In the genomic region with DNA sequence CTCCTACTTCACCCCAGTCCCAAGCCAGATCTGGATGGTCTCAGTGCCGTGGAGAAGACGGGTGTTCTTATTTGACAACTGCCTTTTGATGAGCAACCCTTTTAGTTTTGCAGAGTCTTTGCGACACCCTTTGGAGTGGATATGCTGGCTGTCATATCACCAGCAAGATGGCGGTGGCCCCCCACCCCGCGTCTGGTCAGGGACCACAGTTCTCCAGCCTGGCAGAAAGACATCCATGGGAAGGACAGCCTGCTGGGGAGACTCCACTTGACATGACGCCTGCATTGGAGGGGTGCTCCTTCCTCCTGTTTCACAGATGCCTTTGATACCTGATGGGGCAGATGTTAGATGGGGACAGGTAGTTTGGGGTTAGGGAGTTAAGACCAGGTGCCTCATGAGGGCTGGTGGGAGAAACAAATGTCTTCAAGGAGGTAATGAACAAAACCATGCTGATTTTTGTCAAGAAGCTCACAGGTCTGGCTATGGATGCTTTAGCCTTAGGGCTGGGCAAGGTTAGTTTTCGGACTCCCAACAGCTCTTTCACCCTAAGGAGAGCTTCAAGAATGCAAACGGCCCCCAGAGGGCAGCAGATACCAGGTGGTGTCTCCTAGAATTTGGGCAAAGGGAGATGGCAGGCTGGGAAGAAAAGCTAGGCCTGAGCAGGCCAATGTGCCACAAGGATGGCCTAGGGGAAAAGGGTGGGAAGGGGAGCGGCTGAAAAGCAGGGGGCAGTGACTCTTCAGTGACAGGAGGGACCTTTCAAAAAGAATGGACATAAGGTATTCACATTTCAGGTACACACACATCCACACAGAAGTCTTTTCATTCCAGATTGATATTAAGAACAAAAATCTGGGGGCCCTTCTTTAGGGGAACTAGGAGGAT, we compare ENCODE assay signal across 8 cellular contexts.
A peak's percentile ranks its signal among the peaks of the same experiment; 100 is the strongest.
DNase-seq lines count a peak whose midpoint lies in the region; ATAC-seq lines count a peak whose summit lies in the region.

No MANE protein-coding gene starts in this region.

- no peak overlapping the region for H3K27ac ChIP-seq in right cardiac atrium (ENCODE audit: low read length)

- intact Hi-C loops in activated T-helper 1 cell treated with anti-CD3 and anti-CD28 coated beads, Interleukin-12 subunit alpha, Interleukin-12 subunit beta, Interleukin-2, Interleukin-4 antibody, amounts not matched to agents 30 ng/mL and 10 ng/mL and 1 ng/mL, durations not matched to agents 14 hours and 24 hours and 36 hours (cut with micrococcal nuclease), result loop anchor here (1.0 kb wide), 1 partner anchor 386 kb away; no protein-coding TSS in a partner anchor
- intact Hi-C loops in right cardiac atrium (cut with DNase I), result loop anchor here in 1 of 4 donors (10.0 kb wide), 1 partner anchor 386 kb away; no protein-coding TSS in a partner anchor

- H3K4me1 ChIP-seq in right cardiac atrium (ENCODE audit: control insufficient read depth, insufficient read depth, low read length), result no peaks in the 10 kb centered on the region

- peaks cover 14% of the 10 kb centered on the region for H3K4me1 Mint-ChIP-seq in activated T-helper 1 cell treated with anti-CD3 and anti-CD28 coated beads, Interleukin-12 subunit alpha, Interleukin-12 subunit beta, Interleukin-2, Interleukin-4 antibody, amounts not matched to agents 30 ng/mL and 10 ng/mL and 1 ng/mL, durations not matched to agents 14 hours and 24 hours and 36 hours (ENCODE audit: low read depth)

- ATAC-seq in right cardiac atrium, result peak in 1 of 2 donors; percentile 50

- peaks cover 16% of the 10 kb centered on the region for H3K36me3 Mint-ChIP-seq in activated T-helper 1 cell treated with anti-CD3 and anti-CD28 coated beads, Interleukin-12 subunit alpha, Interleukin-12 subunit beta, Interleukin-2, Interleukin-4 antibody, amounts not matched to agents 30 ng/mL and 10 ng/mL and 1 ng/mL, durations not matched to agents 14 hours and 24 hours and 36 hours (ENCODE audit: low read depth)

- H3K4me3 Mint-ChIP-seq in activated T-helper 1 cell treated with anti-CD3 and anti-CD28 coated beads, Interleukin-12 subunit alpha, Interleukin-12 subunit beta, Interleukin-2, Interleukin-4 antibody, amounts not matched to agents 30 ng/mL and 10 ng/mL and 1 ng/mL, durations not matched to agents 14 hours and 24 hours and 36 hours, result no peak overlapping the region

- H3K27me3 Mint-ChIP-seq in activated T-helper 1 cell treated with anti-CD3 and anti-CD28 coated beads, Interleukin-12 subunit alpha, Interleukin-12 subunit beta, Interleukin-2, Interleukin-4 antibody, amounts not matched to agents 30 ng/mL and 10 ng/mL and 1 ng/mL, durations not matched to agents 14 hours and 24 hours and 36 hours (ENCODE audit: insufficient read depth), result peaks cover 1% of the 10 kb centered on the region

- H3K9me3 ChIP-seq in right cardiac atrium (ENCODE audit: control insufficient read depth, low read length), result no peaks in the 10 kb centered on the region

- WGBS in right cardiac atrium, result 89% methylated on average over 10 of the region's 10 CpGs

- H3K9me3 Mint-ChIP-seq in activated T-helper 1 cell treated with anti-CD3 and anti-CD28 coated beads, Interleukin-12 subunit alpha, Interleukin-12 subunit beta, Interleukin-2, Interleukin-4 antibody, amounts not matched to agents 30 ng/mL and 10 ng/mL and 1 ng/mL, durations not matched to agents 14 hours and 24 hours and 36 hours, result no peaks in the 10 kb centered on the region

- DNase-seq in SKM-1 treated with dmso at 0.1 percent for 144 hours (lab: John Stamatoyannopoulos, UW; ENCODE audit: unreplicated experiment), result peak; percentile 10
- DNase-seq in SKM-1 (lab: John Stamatoyannopoulos, UW; ENCODE audit: unreplicated experiment), result no peak
- peak; percentile 50 for DNase-seq in NCI-H82 (lab: John Stamatoyannopoulos, UW)
- peak; percentile 22 for DNase-seq in activated T-helper 1 cell treated with anti-CD3 and anti-CD28 coated beads, Interleukin-12 subunit alpha, Interleukin-12 subunit beta, Interleukin-2, Interleukin-4 antibody, amounts not matched to agents 30 ng/mL and 10 ng/mL and 1 ng/mL, durations not matched to agents 14 hours and 24 hours and 36 hours (ENCODE audit: low spot score)
- peak in 2 of 3 donors; percentile 68 to 79 for DNase-seq in right cardiac atrium
- DNase-seq in stimulated activated CD4-positive, alpha-beta T cell treated with anti-CD3 and anti-CD28 coated beads, Interleukin-2, amount 100 ng/mL, for 4 hours (ENCODE audit: low read depth), result peak; percentile 18
- DNase-seq in NCI-H2029 (lab: John Stamatoyannopoulos, UW), result no peak
- no peak for DNase-seq in NCI-H774 (lab: John Stamatoyannopoulos, UW)

- no peaks in the 10 kb centered on the region for H3K27me3 ChIP-seq in right cardiac atrium (ENCODE audit: control insufficient read depth, insufficient read depth)

- no peak overlapping the region for H3K4me3 ChIP-seq in right cardiac atrium (ENCODE audit: low read length)

- H3K27ac Mint-ChIP-seq in activated T-helper 1 cell treated with anti-CD3 and anti-CD28 coated beads, Interleukin-12 subunit alpha, Interleukin-12 subunit beta, Interleukin-2, Interleukin-4 antibody, amounts not matched to agents 30 ng/mL and 10 ng/mL and 1 ng/mL, durations not matched to agents 14 hours and 24 hours and 36 hours, result no peak overlapping the region

Comparison
In these comparisons a context has a peak if more than half of its experiments do, and no peak if none do; other contexts are left out.
1. DNase-seq: peak in SKM-1 treated with dmso at 0.1 percent for 144 hours (single experiment), NCI-H82 (single experiment), activated T-helper 1 cell treated with anti-CD3 and anti-CD28 coated beads, Interleukin-12 subunit alpha, Interleukin-12 subunit beta, Interleukin-2, Interleukin-4 antibody, amounts not matched to agents 30 ng/mL and 10 ng/mL and 1 ng/mL, durations not matched to agents 14 hours and 24 hours and 36 hours (single experiment), right cardiac atrium (2 of 3) and stimulated activated CD4-positive, alpha-beta T cell treated with anti-CD3 and anti-CD28 coated beads, Interleukin-2, amount 100 ng/mL, for 4 hours (single experiment); none in SKM-1 (single experiment), NCI-H2029 (single experiment) and NCI-H774 (single experiment).